Comparison of ENCODE assay signal across 12 cellular contexts in the genomic region with DNA sequence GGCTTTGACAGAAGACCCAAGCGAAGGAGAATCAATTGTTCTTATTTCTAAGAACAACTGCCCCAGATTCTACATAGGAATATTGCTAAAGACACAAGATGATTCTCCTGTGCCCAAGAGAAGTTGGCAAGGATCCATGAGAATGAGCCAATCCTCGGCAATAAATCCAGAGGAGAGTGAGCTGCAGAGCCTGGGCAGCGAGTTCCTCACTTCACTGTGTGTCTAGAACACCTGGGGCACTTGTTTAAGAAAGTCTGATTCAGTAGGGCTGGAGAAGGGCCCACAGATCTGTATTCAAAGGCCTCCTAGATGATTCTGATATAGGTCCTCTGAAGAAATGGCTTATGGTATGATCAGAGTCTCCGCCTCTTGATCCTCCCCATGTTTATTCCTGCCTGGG. TPM values are rescaled to one million over a fixed set of nuclear protein-coding genes. Genes with fewer than 3 reads are reported as not detected.
DNase-seq lines count a peak whose midpoint lies in the region; ATAC-seq, FAIRE-seq and TF ChIP-seq lines count a peak whose summit lies in the region.
"Had no signal": no experiment of that assay in that cellular context is flagged by ENCODE, and none has a peak within 500 bp of the region (broad histone marks: within the 10 kb centered on the region; RNA-seq: fewer than 3 reads in every experiment).

No MANE protein-coding gene starts in this region.

- DNase-seq in DMS53 treated with DMSO at 0.1 percent for 48 hours (lab: John Stamatoyannopoulos, UW; ENCODE audit: unreplicated experiment) (peak; percentile 33), MG63 (peak; percentile 61), bronchial epithelial cell (ENCODE audit: low read depth) (peak; percentile 81), mucosa of descending colon (peak in 1 of 3 donors; percentile 80), NCI-H1694 treated with DMSO at 0.1 percent for 48 hours (lab: John Stamatoyannopoulos, UW) (no peak), dorsolateral prefrontal cortex (no peak)
- no peak for DNase-seq in NK-92 treated with Interleukin-12 subunit alpha and Interleukin-12 subunit beta, amount 100 ng/mL, for 24 hours (lab: John Stamatoyannopoulos, UW)
- DNase-seq: activated gamma-delta T cell treated with Interleukin-2 at 50 U/mL for 16 hours, mesendoderm, upper lobe of right lung had no signal

- peaks cover 5% of the 10 kb centered on the region; the same call in 1 of the 2 replicates for H3K36me3 ChIP-seq in MG63
- H3K36me3 ChIP-seq in bronchial epithelial cell (ENCODE audit: control insufficient read depth, insufficient read depth, low read length) = no peaks in the 10 kb centered on the region
- no peaks in the 10 kb centered on the region for H3K36me3 ChIP-seq in mucosa of descending colon (ENCODE audit: low read depth)
- H3K36me3 ChIP-seq: upper lobe of right lung had no signal

- FAIRE-seq in bronchial epithelial cell (lab: Jason Lieb, UNC) = no peak

- H3K4me1 ChIP-seq in mucosa of descending colon (ENCODE audit: low read depth) = peaks cover 39% of the 10 kb centered on the region

- ATAC-seq in mucosa of descending colon (peak; percentile 71), HG02798 (IDR thresholded peaks at IDR 0.05; ENCODE audit: poor library complexity, unreplicated experiment) (no peak)
- ATAC-seq: sciatic nerve, upper lobe of right lung had no signal

- TF ChIP-seq CTCF in bronchial epithelial cell (IDR thresholded peaks at IDR 0.05; ENCODE audit: insufficient read depth, low read length, severe bottlenecking) = no peak
- no peak for TF ChIP-seq CTCF in mucosa of descending colon (IDR thresholded peaks at IDR 0.05)
- no peak for TF ChIP-seq CTCF in dorsolateral prefrontal cortex (IDR thresholded peaks at IDR 0.05 in 54 of 56, conservative IDR thresholded peaks at IDR 0.05 in 2 of 56; ENCODE audit: low read depth in 1 of 56, partially characterized antibody in 56 of 56)

- intact Hi-C loops in mucosa of descending colon (cut with DNase I, micrococcal nuclease) = no loop called here
- intact Hi-C loops in dorsolateral prefrontal cortex (cut with DNase I) = no loop called here

- H3K27ac ChIP-seq in dorsolateral prefrontal cortex = no peak overlapping the region
- H3K27ac ChIP-seq: upper lobe of right lung had no signal

- H3K4me3 ChIP-seq in MG63 (no peak overlapping the region), bronchial epithelial cell (ENCODE audit: low read depth, low read length) (no peak overlapping the region), mucosa of descending colon (no peak overlapping the region), dorsolateral prefrontal cortex (no peak overlapping the region)
- H3K4me3 ChIP-seq: upper lobe of right lung had no signal

- H3K27me3 ChIP-seq in MG63 (no peaks in the 10 kb centered on the region), bronchial epithelial cell (ENCODE audit: control insufficient read depth, insufficient read depth, low read length) (no peaks in the 10 kb centered on the region), dorsolateral prefrontal cortex (no peaks in the 10 kb centered on the region)
- H3K27me3 ChIP-seq: upper lobe of right lung had no signal

- H3K9me3 ChIP-seq in MG63 (no peaks in the 10 kb centered on the region), mucosa of descending colon (no peaks in the 10 kb centered on the region)
- H3K9me3 ChIP-seq: upper lobe of right lung had no signal

RNA-seq across cellular contexts. Expression of a gene that starts 31.8 kb away (rescaled TPM):
- 16.5 and 20.5 TPM in 2 replicates for total RNA-seq in MG63 (2014; rRNA removed; shearing (Covaris generic); ENCODE audit: low replicate concordance)
- total RNA-seq in bronchial epithelial cell = 107 and 146 TPM in 2 replicates
- total RNA-seq in mucosa of descending colon = 10 to 100 TPM; 19.5 to 40.3 (median 27.1) TPM
- total RNA-seq in dorsolateral prefrontal cortex = 100 to 1,000 TPM in 5 of 120 experiments, 10 to 100 TPM in 115; 14.8 to 161 (median 25.8) TPM

Comparison
In these comparisons a context has a peak if more than half of its experiments do, and no peak if none do; other contexts are left out.
1. DNase-seq: peak in DMS53 treated with DMSO at 0.1 percent for 48 hours (single experiment), MG63 (single experiment) and bronchial epithelial cell (single experiment); none in NCI-H1694 treated with DMSO at 0.1 percent for 48 hours (single experiment), NK-92 treated with Interleukin-12 subunit alpha and Interleukin-12 subunit beta, amount 100 ng/mL, for 24 hours (single experiment) and dorsolateral prefrontal cortex (0 of 10).